22 cellular contexts compared by ENCODE assay signal in the genomic region with DNA sequence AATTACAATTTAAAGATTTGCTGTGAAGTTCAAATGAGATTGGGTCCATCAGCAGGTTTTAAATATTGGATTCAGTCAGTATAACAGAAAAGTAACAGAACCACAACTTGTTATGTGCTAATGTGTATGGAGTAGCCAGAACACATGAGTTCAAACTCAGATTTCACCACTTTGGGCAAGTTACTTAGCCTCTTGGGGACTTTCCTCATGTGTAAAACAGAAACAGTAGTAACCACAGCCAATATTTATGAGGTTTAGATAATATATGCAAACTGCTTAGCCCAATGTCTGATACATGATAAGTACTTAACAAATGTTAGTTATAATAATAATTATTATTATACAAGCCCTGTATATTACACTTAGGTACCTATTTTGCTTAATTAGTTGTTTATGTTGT. TPM values are rescaled to one million over a fixed set of nuclear protein-coding genes. Genes with fewer than 3 reads are reported as not detected.
A peak's percentile ranks its signal among the peaks of the same experiment; 100 is the strongest.
DNase-seq lines count a peak whose midpoint lies in the region; ATAC-seq lines count a peak whose summit lies in the region.
"Had no signal": no experiment of that assay in that cellular context is flagged by ENCODE, and none has a peak within 500 bp of the region (broad histone marks: within the 10 kb centered on the region; RNA-seq: fewer than 3 reads in every experiment).

No MANE protein-coding gene starts in this region.

- DNase-seq in NCI-H510A (lab: John Stamatoyannopoulos, UW) = no peak
- DNase-seq in activated effector memory CD4-positive, alpha-beta T cell treated with Interleukin-2 at 50 U/mL for 16 hours = no peak
- DNase-seq in activated T-cell treated with anti-CD3 and anti-CD28 coated beads, Interleukin-2, amount 50 U/mL, for 72 hours = no peak
- DNase-seq in stimulated activated CD4-positive, alpha-beta T cell treated with anti-CD3 and anti-CD28 coated beads, Interleukin-4, amount 100 ng/mL, for 24 hours = no peak
- DNase-seq: activated CD4-positive, alpha-beta memory T cell treated with anti-CD3 and anti-CD28 coated beads for 36 hours; activated T-cell treated with anti-CD3 and anti-CD28 coated beads, Interleukin-2, amount 50 U/mL, for 4 hours; CD8-positive, alpha-beta memory T cell; DND-41; foreskin keratinocyte; hypothalamus; NCI-H1436 treated with DMSO at 0.1 percent for 48 hours; NCI-H2227 treated with DMSO at 0.1 percent for 48 hours; nephron progenitor cell; T-helper 1 cell had no signal

- H3K4me1 Mint-ChIP-seq in activated T-cell treated with anti-CD3 and anti-CD28 coated beads, Interleukin-2, amount 50 U/mL, for 72 hours (ENCODE audit: low read depth) = no peaks in the 10 kb centered on the region
- H3K4me1 Mint-ChIP-seq: CD8-positive, alpha-beta memory T cell; stimulated activated effector memory CD8-positive, alpha-beta T cell treated with anti-CD3 and anti-CD28 coated beads, Interleukin-12 subunit alpha, Interleukin-12 subunit beta, amount 100 ng/mL, for 72 hours had no signal

- H3K9me3 Mint-ChIP-seq in activated T-cell treated with anti-CD3 and anti-CD28 coated beads, Interleukin-2, amount 50 U/mL, for 72 hours = peaks cover 4 to 7% of the 10 kb centered on the region in 2 donors
- H3K9me3 Mint-ChIP-seq: nephron progenitor cell had no signal

- ATAC-seq in GM18870 (IDR thresholded peaks at IDR 0.05; ENCODE audit: unreplicated experiment) (peak; percentile 95), HG02571 (IDR thresholded peaks at IDR 0.05; ENCODE audit: unreplicated experiment) (peak; percentile 56), HG03039 (IDR thresholded peaks at IDR 0.05; ENCODE audit: unreplicated experiment) (peak; percentile 81), HG03565 (IDR thresholded peaks at IDR 0.05; ENCODE audit: unreplicated experiment) (peak; percentile 86)
- ATAC-seq in activated T-cell treated with anti-CD3 and anti-CD28 coated beads, Interleukin-2, amount 50 U/mL, for 72 hours (replicated peaks in 1 of 2) = no peak
- ATAC-seq: activated T-cell treated with anti-CD3 and anti-CD28 coated beads, Interleukin-2, amount 50 U/mL, for 4 hours; foreskin keratinocyte; stimulated activated effector memory CD8-positive, alpha-beta T cell treated with anti-CD3 and anti-CD28 coated beads, Interleukin-12 subunit alpha, Interleukin-12 subunit beta, amount 100 ng/mL, for 72 hours had no signal

- H3K27me3 Mint-ChIP-seq in activated T-cell treated with anti-CD3 and anti-CD28 coated beads, Interleukin-2, amount 50 U/mL, for 72 hours (ENCODE audit: low read depth) = no peaks in the 10 kb centered on the region
- H3K27me3 Mint-ChIP-seq: activated CD4-positive, alpha-beta memory T cell treated with anti-CD3 and anti-CD28 coated beads for 36 hours; CD8-positive, alpha-beta memory T cell; progenitor cell of endocrine pancreas had no signal

- H3K36me3 Mint-ChIP-seq in activated T-cell treated with anti-CD3 and anti-CD28 coated beads, Interleukin-2, amount 50 U/mL, for 72 hours (ENCODE audit: insufficient read depth in 2 of 2) = no peaks in the 10 kb centered on the region
- H3K36me3 Mint-ChIP-seq: activated CD4-positive, alpha-beta memory T cell treated with anti-CD3 and anti-CD28 coated beads for 36 hours; CD8-positive, alpha-beta memory T cell; stimulated activated effector memory CD8-positive, alpha-beta T cell treated with anti-CD3 and anti-CD28 coated beads, Interleukin-12 subunit alpha, Interleukin-12 subunit beta, amount 100 ng/mL, for 72 hours had no signal

- no peak overlapping the region for H3K4me3 Mint-ChIP-seq in activated T-cell treated with anti-CD3 and anti-CD28 coated beads, Interleukin-2, amount 50 U/mL, for 72 hours
- H3K4me3 Mint-ChIP-seq: activated CD4-positive, alpha-beta memory T cell treated with anti-CD3 and anti-CD28 coated beads for 36 hours; activated T-cell treated with anti-CD3 and anti-CD28 coated beads, Interleukin-2, amount 50 U/mL, for 4 hours; CD8-positive, alpha-beta memory T cell; nephron progenitor cell; stimulated activated effector memory CD8-positive, alpha-beta T cell treated with anti-CD3 and anti-CD28 coated beads, Interleukin-12 subunit alpha, Interleukin-12 subunit beta, amount 100 ng/mL, for 72 hours had no signal

- H3K27ac Mint-ChIP-seq in activated T-cell treated with anti-CD3 and anti-CD28 coated beads, Interleukin-2, amount 50 U/mL, for 72 hours = no peak overlapping the region
- H3K27ac Mint-ChIP-seq: activated CD4-positive, alpha-beta memory T cell treated with anti-CD3 and anti-CD28 coated beads for 36 hours; CD8-positive, alpha-beta memory T cell; nephron progenitor cell; progenitor cell of endocrine pancreas; stimulated activated effector memory CD8-positive, alpha-beta T cell treated with anti-CD3 and anti-CD28 coated beads, Interleukin-12 subunit alpha, Interleukin-12 subunit beta, amount 100 ng/mL, for 72 hours had no signal

RNA-seq across cellular contexts. Expression of gene SLC5A12, which starts 21.8 kb away (rescaled TPM):
- not detected for total RNA-seq in activated T-cell treated with anti-CD3 and anti-CD28 coated beads, Interleukin-2, amount 50 U/mL, for 72 hours
- total RNA-seq: activated CD4-positive, alpha-beta memory T cell treated with anti-CD3 and anti-CD28 coated beads for 36 hours; activated T-cell treated with anti-CD3 and anti-CD28 coated beads, Interleukin-2, amount 50 U/mL, for 4 hours; CD8-positive, alpha-beta memory T cell; endothelial cell of umbilical vein; foreskin keratinocyte; kidney epithelial cell had no signal

Comparison
In these comparisons a context has a peak if more than half of its experiments do, and no peak if none do; other contexts are left out.
1. ATAC-seq: peak in GM18870 (single experiment), HG02571 (single experiment), HG03039 (single experiment) and HG03565 (single experiment); none in activated T-cell treated with anti-CD3 and anti-CD28 coated beads, Interleukin-2, amount 50 U/mL, for 72 hours (0 of 2).